ENCODE assay signal across 1 cellular context in genomic region chr4:38687571-38688011, GRCh38.
TF ChIP-seq lines count a peak whose summit lies in the region.

No MANE protein-coding gene starts in this region.

TF ChIP-seq in HepG2, 621 proteins besides CTCF, POLR2A, EP300 and RAD21:
- peak; percentile 78 for TF ChIP-seq RBM22 (optimal IDR thresholded peaks at IDR 0.05; ENCODE audit: low read length)
- TF ChIP-seq, protein P1, sequence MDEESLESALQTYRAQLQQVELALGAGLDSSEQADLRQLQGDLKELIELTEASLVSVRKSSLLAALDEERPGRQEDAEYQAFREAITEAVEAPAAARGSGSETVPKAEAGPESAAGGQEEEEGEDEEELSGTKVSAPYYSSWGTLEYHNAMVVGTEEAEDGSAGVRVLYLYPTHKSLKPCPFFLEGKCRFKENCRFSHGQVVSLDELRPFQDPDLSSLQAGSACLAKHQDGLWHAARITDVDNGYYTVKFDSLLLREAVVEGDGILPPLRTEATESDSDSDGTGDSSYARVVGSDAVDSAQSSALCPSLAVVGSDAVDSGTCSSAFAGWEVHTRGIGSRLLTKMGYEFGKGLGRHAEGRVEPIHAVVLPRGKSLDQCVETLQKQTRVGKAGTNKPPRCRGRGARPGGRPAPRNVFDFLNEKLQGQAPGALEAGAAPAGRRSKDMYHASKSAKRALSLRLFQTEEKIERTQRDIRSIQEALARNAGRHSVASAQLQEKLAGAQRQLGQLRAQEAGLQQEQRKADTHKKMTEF (CRISPR knock-in tag; IDR thresholded peaks at IDR 0.05) = no peak
- no peak for TF ChIP-seq ZBTB49 (CRISPR knock-in tag; IDR thresholded peaks at IDR 0.05; ENCODE audit: borderline replicate concordance)
